Comparison of ENCODE assay signal across 9 cellular contexts in genomic region chr11:7495997-7496545, GRCh38. TPM values are rescaled to one million over a fixed set of nuclear protein-coding genes. Genes with fewer than 3 reads are reported as not detected.
DNase-seq lines count a peak whose midpoint lies in the region; ATAC-seq and TF ChIP-seq lines count a peak whose summit lies in the region.
"Had no signal": no experiment of that assay in that cellular context is flagged by ENCODE, and none has a peak within 500 bp of the region (broad histone marks: within the 10 kb centered on the region; RNA-seq: fewer than 3 reads in every experiment).

No MANE protein-coding gene starts in this region.

- 30% methylated on average over 3 of the region's 4 CpGs for WGBS in SK-N-SH (ENCODE audit: low lambda C conversion rate)

- H4K20me1 ChIP-seq in SK-N-SH (ENCODE audit: insufficient read depth), result no peaks in the 10 kb centered on the region

- H3K4me2 ChIP-seq in SK-N-SH, result no peak overlapping the region

- H3K9me2 ChIP-seq in SK-N-SH, result no peaks in the 10 kb centered on the region

- TF ChIP-seq POLR2A in GM18505 (IDR thresholded peaks at IDR 0.05; ENCODE audit: borderline replicate concordance, extremely low read depth, insufficient read depth, insufficient read length), result no peak

- CTCF ChIA-PET in SK-N-SH (lab: Yijun Ruan, JAX), result interaction anchor here (0.8 to 1.2 kb wide), 2 partner anchors 9 to 12 kb away, joined by 3 read pairs; no protein-coding TSS in a partner anchor

- H3K9me3 ChIP-seq in SK-N-SH, result no peaks in the 10 kb centered on the region

- H3K4me3 ChIP-seq in SK-N-SH (ENCODE audit: low read depth in 2 of 2, low read length in 1 of 2), result no peak overlapping the region
- H3K4me3 ChIP-seq: lung had no signal

- no peaks in the 10 kb centered on the region for H3K4me1 ChIP-seq in SK-N-SH (ENCODE audit: control insufficient read depth in 1 of 2, insufficient read depth in 2 of 2, low read depth in 1 of 2, low read length in 1 of 2)

- POLR2A ChIA-PET in SK-N-SH (lab: Yijun Ruan, JAX), result no interaction called here

- H3K79me2 ChIP-seq in SK-N-SH (ENCODE audit: insufficient read depth), result no peaks in the 10 kb centered on the region

- no peaks in the 10 kb centered on the region for H3K36me3 ChIP-seq in SK-N-SH (replicated peaks in 1 of 2; ENCODE audit: control insufficient read depth in 1 of 2, insufficient read depth in 2 of 2, low read length in 1 of 2)

- H3K9ac ChIP-seq in SK-N-SH, result no peak overlapping the region

- H3F3A ChIP-seq in SK-N-SH (replicated peaks; ENCODE audit: insufficient read depth), result no peaks in the 10 kb centered on the region

- no peak for TF ChIP-seq CTCF in SK-N-SH (IDR thresholded peaks at IDR 0.05)

- peak; percentile 90 for ATAC-seq in GM18505 (IDR thresholded peaks at IDR 0.05; ENCODE audit: unreplicated experiment)
- ATAC-seq in GM21390 (IDR thresholded peaks at IDR 0.05; ENCODE audit: unreplicated experiment), result peak; percentile 94
- peak; percentile 91 for ATAC-seq in HG03439 (IDR thresholded peaks at IDR 0.05; ENCODE audit: unreplicated experiment)
- peak; percentile 53 for ATAC-seq in esophagus mucosa

- H2AFZ ChIP-seq in SK-N-SH (ENCODE audit: low read depth), result no peak overlapping the region

- DNase-seq in stimulated activated CD8-positive, alpha-beta memory T cell treated with anti-CD3 and anti-CD28 coated beads, Interleukin-4, amount 100 ng/mL, for 48 hours, result no peak
- no peak for DNase-seq in SK-N-SH
- no peak for DNase-seq in DMS114 treated with DMSO at 0.1 percent for 48 hours (lab: John Stamatoyannopoulos, UW; ENCODE audit: unreplicated experiment)
- no peak for DNase-seq in islet precursor cell

- no peaks in the 10 kb centered on the region for H3K27me3 ChIP-seq in SK-N-SH (ENCODE audit: insufficient read depth)

- no peak for TF ChIP-seq RAD21 in SK-N-SH (IDR thresholded peaks at IDR 0.05; ENCODE audit: low read length)

- TF ChIP-seq EP300 in SK-N-SH (IDR thresholded peaks at IDR 0.05; ENCODE audit: borderline replicate concordance in 1 of 2, low read depth in 1 of 2, low read length in 1 of 2), result no peak

- no peak overlapping the region for H3K27ac ChIP-seq in SK-N-SH (ENCODE audit: low read depth in 2 of 2, low read length in 1 of 2)

TF ChIP-seq in SK-N-SH, 30 proteins besides CTCF, POLR2A, EP300 and RAD21:
- TF ChIP-seq FOSL2 (IDR thresholded peaks at IDR 0.05; ENCODE audit: borderline replicate concordance, low read depth) (no peak), RFX5 (IDR thresholded peaks at IDR 0.05; ENCODE audit: low read length) (no peak), MXI1 (IDR thresholded peaks at IDR 0.05; ENCODE audit: low read depth, low read length) (no peak)

RNA-seq across cellular contexts. Expression of gene OLFML1, which starts 10.8 kb away (rescaled TPM):
- 0.92 TPM for total RNA-seq in esophagus mucosa
- not detected in 2 replicates for polyA plus RNA-seq in SK-N-SH (2012; rRNA removed)
- polyA plus RNA-seq in SK-N-SH (2012; cell fraction: cytosol; rRNA removed), result 0.04 TPM in 1 of 2 replicates, not detected in the other
- 0.02 TPM in 1 of 2 replicates, not detected in the other for polyA plus RNA-seq in SK-N-SH (2012; cell fraction: nucleus; rRNA removed)

RNA-seq across cellular contexts. Expression of gene PPFIBP2, which starts 17.7 kb away (rescaled TPM):
- 33.4 TPM for total RNA-seq in esophagus mucosa
- polyA plus RNA-seq in SK-N-SH (2012; rRNA removed), result 0.67 and 1.1 TPM in 2 replicates
- 0.55 and 1.7 TPM in 2 replicates for polyA plus RNA-seq in SK-N-SH (2012; cell fraction: cytosol; rRNA removed)
- 1.8 and 2.7 TPM in 2 replicates for polyA plus RNA-seq in SK-N-SH (2012; cell fraction: nucleus; rRNA removed)
